In genomic region chr17:69418535-69418934, GRCh38 we compare ENCODE assay signal across 20 cellular contexts.
"Had no signal": no experiment of that assay in that cellular context is flagged by ENCODE, and none has a peak within 500 bp of the region (broad histone marks: within the 10 kb centered on the region; RNA-seq: fewer than 3 reads in every experiment).

No MANE protein-coding gene starts in this region.

- H3K27ac Mint-ChIP-seq: activated CD4-positive, alpha-beta T cell treated with anti-CD3 and anti-CD28 coated beads for 36 hours; activated CD8-positive, alpha-beta T cell treated with anti-CD3 and anti-CD28 coated beads for 36 hours; activated naive CD4-positive, alpha-beta T cell treated with anti-CD3 and anti-CD28 coated beads for 36 hours; activated T-helper 1 cell treated with anti-CD3 and anti-CD28 coated beads, Interleukin-12 subunit alpha, Interleukin-12 subunit beta, Interleukin-2, Interleukin-4 antibody, amounts not matched to agents 30 ng/mL and 10 ng/mL and 1 ng/mL, durations not matched to agents 14 hours and 24 hours and 36 hours had no signal

- H3K9me3 Mint-ChIP-seq: activated CD8-positive, alpha-beta T cell treated with anti-CD3 and anti-CD28 coated beads for 36 hours; activated naive CD4-positive, alpha-beta T cell treated with anti-CD3 and anti-CD28 coated beads for 36 hours; activated T-helper 1 cell treated with anti-CD3 and anti-CD28 coated beads, Interleukin-12 subunit alpha, Interleukin-12 subunit beta, Interleukin-2, Interleukin-4 antibody, amounts not matched to agents 30 ng/mL and 10 ng/mL and 1 ng/mL, durations not matched to agents 14 hours and 24 hours and 36 hours; central memory CD8-positive, alpha-beta T cell; naive thymus-derived CD8-positive, alpha-beta T cell had no signal

- ATAC-seq: activated CD4-positive, alpha-beta T cell treated with anti-CD3 and anti-CD28 coated beads for 36 hours; activated CD8-positive, alpha-beta T cell treated with anti-CD3 and anti-CD28 coated beads for 36 hours; left lobe of liver; naive thymus-derived CD8-positive, alpha-beta T cell; upper lobe of right lung had no signal

- H3K27me3 ChIP-seq: sigmoid colon, suprapubic skin, upper lobe of right lung had no signal

- H3K27ac ChIP-seq: sigmoid colon, suprapubic skin, upper lobe of right lung, WERI-Rb-1 had no signal

- H3K36me3 ChIP-seq: sigmoid colon, suprapubic skin, upper lobe of right lung, WERI-Rb-1 had no signal

- H3K4me3 ChIP-seq: mucosa of descending colon, sigmoid colon, suprapubic skin, upper lobe of right lung had no signal

- H3K4me3 Mint-ChIP-seq: activated CD4-positive, alpha-beta T cell treated with anti-CD3 and anti-CD28 coated beads for 36 hours; activated CD8-positive, alpha-beta T cell treated with anti-CD3 and anti-CD28 coated beads for 36 hours; activated naive CD4-positive, alpha-beta T cell treated with anti-CD3 and anti-CD28 coated beads for 36 hours; activated T-helper 1 cell treated with anti-CD3 and anti-CD28 coated beads, Interleukin-12 subunit alpha, Interleukin-12 subunit beta, Interleukin-2, Interleukin-4 antibody, amounts not matched to agents 30 ng/mL and 10 ng/mL and 1 ng/mL, durations not matched to agents 14 hours and 24 hours and 36 hours; central memory CD8-positive, alpha-beta T cell had no signal

- DNase-seq: activated CD4-positive, alpha-beta T cell treated with anti-CD3 and anti-CD28 coated beads for 36 hours; activated CD8-positive, alpha-beta memory T cell treated with anti-CD3 and anti-CD28 coated beads, Interleukin-2, amount 50 U/mL, for 4 hours; activated CD8-positive, alpha-beta T cell treated with anti-CD3 and anti-CD28 coated beads for 36 hours; activated naive CD4-positive, alpha-beta T cell treated with anti-CD3 and anti-CD28 coated beads for 36 hours; amniotic stem cell; effector memory CD4-positive, alpha-beta T cell; erythroblast; hypothalamus; mucosa of descending colon; naive thymus-derived CD8-positive, alpha-beta T cell; sigmoid colon; stimulated activated CD4-positive, alpha-beta T cell treated with anti-CD3 and anti-CD28 coated beads, Interleukin-2, amount 100 ng/mL, for 48 hours; stimulated activated naive CD4-positive, alpha-beta T cell treated with Interleukin-2 at 50 U/mL for 16 hours; T-helper 9 cell; upper lobe of right lung; WERI-Rb-1 had no signal

- H3K9me3 ChIP-seq: mucosa of descending colon, sigmoid colon, suprapubic skin, upper lobe of right lung had no signal

- H3K27me3 Mint-ChIP-seq: activated CD4-positive, alpha-beta T cell treated with anti-CD3 and anti-CD28 coated beads for 36 hours; activated CD8-positive, alpha-beta T cell treated with anti-CD3 and anti-CD28 coated beads for 36 hours; central memory CD8-positive, alpha-beta T cell; naive thymus-derived CD8-positive, alpha-beta T cell had no signal
